ENCODE assay signal across 10 cellular contexts in genomic region chr1:64343105-64343960, GRCh38.
DNase-seq lines count a peak whose midpoint lies in the region; ATAC-seq and TF ChIP-seq lines count a peak whose summit lies in the region.
"Had no signal": no experiment of that assay in that cellular context is flagged by ENCODE, and none has a peak within 500 bp of the region (broad histone marks: within the 10 kb centered on the region; RNA-seq: fewer than 3 reads in every experiment).

No MANE protein-coding gene starts in this region.

- no peak overlapping the region for H2BK5ac ChIP-seq in trophoblast cell (ENCODE audit: low read depth, low read length, poor library complexity)

- no peak overlapping the region for H4K8ac ChIP-seq in trophoblast cell (ENCODE audit: low read depth, low read length)

- H2AFZ ChIP-seq in GM23338, result no peak overlapping the region
- H2AFZ ChIP-seq in mammary epithelial cell (ENCODE audit: low read depth, low read length), result peak overlapping the region; percentile 63
- H2AFZ ChIP-seq in trophoblast cell (ENCODE audit: insufficient read depth, low read length, poor library complexity), result no peak overlapping the region
- H2AFZ ChIP-seq: parathyroid adenoma had no signal

- no peaks in the 10 kb centered on the region for H3K9me3 Mint-ChIP-seq in GM23338
- no peaks in the 10 kb centered on the region for H3K9me3 Mint-ChIP-seq in activated T-cell treated with anti-CD3 and anti-CD28 coated beads, Interleukin-2, amount 50 U/mL, for 24 hours

- no peak overlapping the region for H3K27ac Mint-ChIP-seq in GM23338
- no peak overlapping the region for H3K27ac Mint-ChIP-seq in activated T-cell treated with anti-CD3 and anti-CD28 coated beads, Interleukin-2, amount 50 U/mL, for 24 hours

- no TSS peak for BruUV-seq in mammary epithelial cell (replicated peaks; lab: Mats Ljungman, UMichigan)

- H4K91ac ChIP-seq in trophoblast cell (ENCODE audit: low read depth, low read length), result no peak overlapping the region

- no peak for DNase-seq in GM23338 (ENCODE audit: low spot score)
- peak; percentile 85 for DNase-seq in NCI-H345 (lab: John Stamatoyannopoulos, UW)
- peak; percentile 99 for DNase-seq in mammary epithelial cell
- peak; percentile 97 for DNase-seq in trophoblast cell
- no peak for DNase-seq in ascending aorta (ENCODE audit: low spot score in 2 of 2)
- no peak for DNase-seq in activated T-cell treated with anti-CD3 and anti-CD28 coated beads, Interleukin-2, amount 50 U/mL, for 24 hours
- DNase-seq: gastrocnemius medialis had no signal

- no peak overlapping the region for H3K23ac ChIP-seq in trophoblast cell (ENCODE audit: low read length)

- no peak overlapping the region for H3K4ac ChIP-seq in trophoblast cell (ENCODE audit: low read depth, low read length)

- H3K4me3 ChIP-seq in GM23338 (no peak overlapping the region), mammary epithelial cell (replicated peaks in 1 of 3; ENCODE audit: insufficient read depth in 1 of 3, low read depth in 2 of 3, low read length in 3 of 3) (peak overlapping the region in 2 of 3 experiments; percentile 13 to 36), trophoblast cell (ENCODE audit: low read depth, low read length) (no peak overlapping the region), ascending aorta (no peak overlapping the region)
- H3K4me3 ChIP-seq: gastrocnemius medialis had no signal

- dilution Hi-C loops in mammary epithelial cell (cut with HindIII; ENCODE audit: low sequenced_read_pairs), result no loop called here

- H3K18ac ChIP-seq in trophoblast cell (ENCODE audit: low read length), result no peak overlapping the region

- H3K27me3 ChIP-seq in GM23338 (ENCODE audit: insufficient read depth) (no peaks in the 10 kb centered on the region), mammary epithelial cell (ENCODE audit: insufficient read depth, low read length) (no peaks in the 10 kb centered on the region), trophoblast cell (ENCODE audit: insufficient read depth, low read length) (no peaks in the 10 kb centered on the region), ascending aorta (no peaks in the 10 kb centered on the region)
- H3K27me3 ChIP-seq: gastrocnemius medialis had no signal

- no peak overlapping the region for H2BK12ac ChIP-seq in trophoblast cell (ENCODE audit: low read length)

- no peak overlapping the region for H3K4me3 Mint-ChIP-seq in GM23338
- no peak overlapping the region for H3K4me3 Mint-ChIP-seq in activated T-cell treated with anti-CD3 and anti-CD28 coated beads, Interleukin-2, amount 50 U/mL, for 24 hours

- intact Hi-C loops in mammary epithelial cell (cut with micrococcal nuclease), result loop anchor here (1.0 to 2.0 kb wide), 2 partner anchors 35 to 127 kb away; partner anchors contain the start of gene CACHD1
- intact Hi-C loops in ascending aorta (cut with DNase I), result no loop called here

- H3K27me3 Mint-ChIP-seq in GM23338 (ENCODE audit: insufficient read depth, low read depth, poor library complexity), result peaks cover under 1% of the 10 kb centered on the region
- peaks cover 3% of the 10 kb centered on the region for H3K27me3 Mint-ChIP-seq in activated T-cell treated with anti-CD3 and anti-CD28 coated beads, Interleukin-2, amount 50 U/mL, for 24 hours

- in situ Hi-C loops in mammary epithelial cell (cut with MboI; ENCODE audit: low sequenced_read_pairs in 2 of 2), result no loop called here

- H4K20me1 ChIP-seq in GM23338 (replicated peaks; ENCODE audit: insufficient read depth), result no peaks in the 10 kb centered on the region
- no peaks in the 10 kb centered on the region for H4K20me1 ChIP-seq in mammary epithelial cell (ENCODE audit: insufficient read depth, low read length)

- no peaks in the 10 kb centered on the region for H3K79me2 ChIP-seq in GM23338 (replicated peaks; ENCODE audit: insufficient read depth)
- no peaks in the 10 kb centered on the region for H3K79me2 ChIP-seq in mammary epithelial cell (ENCODE audit: insufficient read depth, low read length)
- H3K79me2 ChIP-seq in trophoblast cell (ENCODE audit: control insufficient read depth, insufficient read depth, low read length, poor library complexity), result no peaks in the 10 kb centered on the region
- H3K79me2 ChIP-seq: parathyroid adenoma had no signal

- no peak overlapping the region for H3K4me2 ChIP-seq in GM23338
- peak overlapping the region; percentile 81 for H3K4me2 ChIP-seq in mammary epithelial cell (ENCODE audit: insufficient read depth, low read depth, low read length)
- peak overlapping the region; percentile 18 for H3K4me2 ChIP-seq in trophoblast cell (ENCODE audit: low read length)

- 6% methylated on average over 7 of the region's 8 CpGs for WGBS in mammary epithelial cell (ENCODE audit: low coverage, missing lambda C conversion rate)
- no CpG with 5 or more reads among the region's 8 CpGs for WGBS in trophoblast cell (ENCODE audit: extremely low coverage, insufficient coverage, insufficient read length)

- H2BK120ac ChIP-seq in trophoblast cell (ENCODE audit: insufficient read depth, low read length, poor library complexity), result no peak overlapping the region

- CTCF ChIA-PET in mammary epithelial cell (lab: Charles Lee; ENCODE audit: low non-redundant PET), result no interaction called here

- H3K36me3 Mint-ChIP-seq in GM23338 (ENCODE audit: low read depth), result no peaks in the 10 kb centered on the region
- no peaks in the 10 kb centered on the region for H3K36me3 Mint-ChIP-seq in activated T-cell treated with anti-CD3 and anti-CD28 coated beads, Interleukin-2, amount 50 U/mL, for 24 hours (ENCODE audit: low read depth)

- no peak overlapping the region for H3K14ac ChIP-seq in trophoblast cell (ENCODE audit: low read length)

- H3K27ac ChIP-seq in GM23338 (ENCODE audit: low read depth), result no peak overlapping the region
- H3K27ac ChIP-seq in mammary epithelial cell (ENCODE audit: insufficient read depth, low read depth, low read length), result peak overlapping the region; percentile 97
- H3K27ac ChIP-seq in trophoblast cell (ENCODE audit: low read depth, low read length), result no peak overlapping the region
- H3K27ac ChIP-seq in ascending aorta, result no peak overlapping the region
- H3K27ac ChIP-seq: gastrocnemius medialis, parathyroid adenoma had no signal

- H3K4me1 ChIP-seq in GM23338 (ENCODE audit: insufficient read depth) (peaks cover 10% of the 10 kb centered on the region; the same call in 1 of the 2 replicates), mammary epithelial cell (ENCODE audit: insufficient read depth, low read length) (peaks cover 32% of the 10 kb centered on the region), trophoblast cell (ENCODE audit: control insufficient read depth in 1 of 2, insufficient read depth in 2 of 2, low read length in 2 of 2) (peaks cover 0 to 7% of the 10 kb centered on the region in 2 experiments), ascending aorta (no peaks in the 10 kb centered on the region)
- H3K4me1 ChIP-seq: gastrocnemius medialis, parathyroid adenoma had no signal

- no peaks in the 10 kb centered on the region for H3F3A ChIP-seq in GM23338 (replicated peaks; ENCODE audit: low read depth)

- H3K9me3 ChIP-seq in mammary epithelial cell (replicated peaks; ENCODE audit: insufficient read depth, low read length) (no peaks in the 10 kb centered on the region), trophoblast cell (ENCODE audit: insufficient read depth, low read depth, low read length) (no peaks in the 10 kb centered on the region), ascending aorta (no peaks in the 10 kb centered on the region)
- H3K9me3 ChIP-seq: gastrocnemius medialis had no signal

- no peak overlapping the region for H2AK5ac ChIP-seq in trophoblast cell (ENCODE audit: low read length)

- no peak for TF ChIP-seq CTCF in GM23338 (conservative IDR thresholded peaks at IDR 0.05; ENCODE audit: low read depth in 2 of 2)
- TF ChIP-seq CTCF in mammary epithelial cell (conservative IDR thresholded peaks at IDR 0.05 in 1 of 2, IDR thresholded peaks at IDR 0.05 in 1 of 2; ENCODE audit: extremely low read depth in 1 of 2, insufficient read depth in 1 of 2, low read depth in 1 of 2, low read length in 2 of 2), result no peak
- TF ChIP-seq CTCF in ascending aorta (IDR thresholded peaks at IDR 0.05), result no peak

- H3K9me2 ChIP-seq in GM23338 (ENCODE audit: insufficient read depth), result peaks cover 23% of the 10 kb centered on the region

- H3K36me3 ChIP-seq in GM23338 (ENCODE audit: insufficient read depth), result no peaks in the 10 kb centered on the region; the same call in 1 of the 2 replicates
- H3K36me3 ChIP-seq in mammary epithelial cell (ENCODE audit: insufficient read depth, low read length), result no peaks in the 10 kb centered on the region
- no peaks in the 10 kb centered on the region for H3K36me3 ChIP-seq in trophoblast cell (ENCODE audit: control insufficient read depth in 1 of 2, insufficient read depth in 2 of 2, low read length in 2 of 2)
- no peaks in the 10 kb centered on the region for H3K36me3 ChIP-seq in ascending aorta
- H3K36me3 ChIP-seq: gastrocnemius medialis had no signal

- no peak overlapping the region for H4K12ac ChIP-seq in trophoblast cell (ENCODE audit: low read depth, low read length)

- no peaks in the 10 kb centered on the region for H3K79me1 ChIP-seq in trophoblast cell (ENCODE audit: low read length)

- H3K9ac ChIP-seq in mammary epithelial cell (ENCODE audit: insufficient read depth, low read length) (peak overlapping the region; percentile 75), trophoblast cell (ENCODE audit: low read length) (no peak overlapping the region)
- H3K9ac ChIP-seq: parathyroid adenoma had no signal

- ATAC-seq in GM23338 (peak; percentile 39), HG03521 (IDR thresholded peaks at IDR 0.05; ENCODE audit: unreplicated experiment) (no peak), HG02981 (IDR thresholded peaks at IDR 0.05; ENCODE audit: unreplicated experiment) (no peak)
- ATAC-seq: gastrocnemius medialis had no signal

- H3K4me1 Mint-ChIP-seq in GM23338, result peaks cover 2% of the 10 kb centered on the region; the same call in 2 of the 3 replicates
- H3K4me1 Mint-ChIP-seq in activated T-cell treated with anti-CD3 and anti-CD28 coated beads, Interleukin-2, amount 50 U/mL, for 24 hours (ENCODE audit: low read depth), result no peaks in the 10 kb centered on the region

TF ChIP-seq in GM23338, 12 proteins besides CTCF, POLR2A, EP300 and RAD21 (continues in another document):
- TF ChIP-seq STAT1 (IDR thresholded peaks at IDR 0.05; ENCODE audit: unreplicated experiment), result no peak
- TF ChIP-seq JUNB (IDR thresholded peaks at IDR 0.05; ENCODE audit: unreplicated experiment), result no peak
- no peak for TF ChIP-seq ZNF114 (CRISPR knock-in tag; IDR thresholded peaks at IDR 0.05)
- TF ChIP-seq NANOG (IDR thresholded peaks at IDR 0.05; ENCODE audit: borderline replicate concordance), result no peak

Comparison
In these comparisons a context has a peak if more than half of its experiments do, and no peak if none do; other contexts are left out.
1. DNase-seq: peak in NCI-H345 (single experiment), mammary epithelial cell (single experiment) and trophoblast cell (2 of 2); none in GM23338 (single experiment), ascending aorta (0 of 2) and activated T-cell treated with anti-CD3 and anti-CD28 coated beads, Interleukin-2, amount 50 U/mL, for 24 hours (single experiment).
2. H3K4me3 ChIP-seq: peak in mammary epithelial cell (2 of 3); none in GM23338 (single experiment), trophoblast cell (single experiment) and ascending aorta (0 of 2).